Comparison of ENCODE assay signal across 7 cellular contexts in genomic region chr14:93131257-93131820, GRCh38. TPM values are rescaled to one million over a fixed set of nuclear protein-coding genes. Genes with fewer than 3 reads are reported as not detected.
DNase-seq lines count a peak whose midpoint lies in the region; ATAC-seq and TF ChIP-seq lines count a peak whose summit lies in the region.
"Not testable (repeated sequence)": the region's sequence is repeated elsewhere in the genome, so short reads cannot be mapped to it uniquely, and the experiment has no call there.

No MANE protein-coding gene starts in this region.

- ATAC-seq in HCT116 (peak; percentile 33), RWPE2 (ENCODE audit: low read depth) (peak; percentile 27; the same call in 2 of the 3 replicates)

- intact Hi-C loops in HCT116 (cut with micrococcal nuclease); PC-9 (cut with micrococcal nuclease; ENCODE audit: unreplicated experiment): not testable (repeated sequence)

- not testable (repeated sequence) for H4K20me1 ChIP-seq in HCT116 (ENCODE audit: insufficient read depth); PC-9 (ENCODE audit: insufficient read depth)

- peaks cover 7 to 11% of the 10 kb centered on the region in 2 experiments for H3K4me1 ChIP-seq in HCT116 (ENCODE audit: control insufficient read depth in 1 of 2, insufficient read depth in 2 of 2, low read length in 2 of 2)
- H3K4me1 ChIP-seq in PC-9 (replicated peaks; ENCODE audit: insufficient read depth), result peaks cover 77% of the 10 kb centered on the region
- peaks cover 23% of the 10 kb centered on the region for H3K4me1 ChIP-seq in RWPE2 (ENCODE audit: insufficient read depth, poor library complexity, severe bottlenecking)

- peaks cover 42% of the 10 kb centered on the region for H3F3A ChIP-seq in PC-9 (ENCODE audit: insufficient read depth, low read depth)

- not testable (repeated sequence) for H3K9me3 ChIP-seq in HCT116 (ENCODE audit: control insufficient read depth in 1 of 2, insufficient read depth in 1 of 2, low read depth in 1 of 2, low read length in 2 of 2); PC-9 (ENCODE audit: insufficient read depth, low read depth); RWPE2 (ENCODE audit: severe bottlenecking)

- not testable (repeated sequence) for H3K9me2 ChIP-seq in HCT116 (ENCODE audit: insufficient read depth); PC-9 (ENCODE audit: insufficient read depth)

- peak overlapping the region; percentile 36; the same call in 1 of the 2 replicates for H3K4me2 ChIP-seq in HCT116 (ENCODE audit: low read length)
- not testable (repeated sequence) for H3K4me2 ChIP-seq in PC-9

- TF ChIP-seq POLR2A in HCT116 (IDR thresholded peaks at IDR 0.05; ENCODE audit: borderline replicate concordance, extremely low read depth, insufficient read depth, insufficient read length), result not testable (repeated sequence)

- not testable (repeated sequence) for H3K36me3 ChIP-seq in HCT116 (ENCODE audit: control insufficient read depth in 1 of 2, insufficient read depth in 2 of 2, low read length in 2 of 2); PC-9 (ENCODE audit: low read depth); RWPE2 (ENCODE audit: low read depth)

- POLR2A ChIA-PET in HCT116 (lab: Charles Lee), result interaction anchor here (1.6 kb wide), 1 partner anchor 15 kb away, joined by 3 read pairs; no protein-coding TSS in a partner anchor
- POLR2A ChIA-PET in PC-9 (lab: Charles Lee; ENCODE audit: unreplicated experiment), result not testable (repeated sequence)

- not testable (repeated sequence) for H3K27me3 ChIP-seq in HCT116 (ENCODE audit: insufficient read depth, low read length); PC-9 (ENCODE audit: insufficient read depth, low read depth); RWPE2 (ENCODE audit: insufficient read depth, poor library complexity, severe bottlenecking)

- TF ChIP-seq RAD21 in HCT116 (IDR thresholded peaks at IDR 0.05; ENCODE audit: low read depth), result not testable (repeated sequence)

- DNase-seq in EH (ENCODE audit: low read depth) (peak; percentile 18), M059J (ENCODE audit: low read depth) (peak; percentile 60), PC-9 (peak; percentile 4 to 64), epithelial cell of esophagus (ENCODE audit: low read depth) (peak; percentile 27), renal cortical epithelial cell (ENCODE audit: low read depth) (peak; percentile 41)
- DNase-seq in HCT116 (ENCODE audit: low read depth, low spot score); RWPE2 (ENCODE audit: low spot score): not testable (repeated sequence)

- not testable (repeated sequence) for H3K9ac ChIP-seq in HCT116 (ENCODE audit: low read length)

- H2AFZ ChIP-seq in HCT116 (ENCODE audit: low read depth, low read length, poor library complexity, severe bottlenecking); PC-9: not testable (repeated sequence)

- RAD21 ChIA-PET in HCT116 (lab: Charles Lee; ENCODE audit: low non-redundant PET in 1 of 2, low total read pairs in 2 of 2, uncharacterized antibody in 2 of 2, unreplicated experiment in 2 of 2), result interaction anchor here (0.6 to 2.2 kb wide), 3 partner anchors 18 to 29 kb away, joined by 3 to 9 read pairs (median 9); no protein-coding TSS in a partner anchor

- CTCF ChIA-PET in HCT116 (lab: Charles Lee), result interaction anchor here (1.6 to 3.3 kb wide), 3 partner anchors 17 to 180 kb away, joined by 5 to 46 read pairs (median 15); partner anchors contain the start of gene UBR7
- CTCF ChIA-PET in PC-9 (lab: Charles Lee), result not testable (repeated sequence)

- not testable (repeated sequence) for TF ChIP-seq CTCF in HCT116 (IDR thresholded peaks at IDR 0.05 in 2 of 3, conservative IDR thresholded peaks at IDR 0.05 in 1 of 3; ENCODE audit: borderline replicate concordance in 1 of 3, insufficient read depth in 1 of 3, low read depth in 2 of 3, low read length in 2 of 3); PC-9 (conservative IDR thresholded peaks at IDR 0.05); RWPE2 (IDR thresholded peaks at IDR 0.05; ENCODE audit: poor library complexity, severe bottlenecking); epithelial cell of esophagus (IDR thresholded peaks at IDR 0.05; ENCODE audit: insufficient read depth, low read depth, low read length, missing control alignments)

- not testable (repeated sequence) for H3K27ac ChIP-seq in HCT116 (ENCODE audit: low read depth, low read length); RWPE2 (ENCODE audit: poor library complexity, severe bottlenecking)
- peak overlapping the region; percentile 42; the same call in 1 of the 2 replicates for H3K27ac ChIP-seq in PC-9

- H3K4me3 ChIP-seq in HCT116 (replicated peaks in 1 of 2; ENCODE audit: low read depth in 1 of 2, low read length in 2 of 2); PC-9; RWPE2 (ENCODE audit: severe bottlenecking); epithelial cell of esophagus (ENCODE audit: low read length): not testable (repeated sequence)

- not testable (repeated sequence) for BruUV-seq in HCT116 (replicated peaks; lab: Mats Ljungman, UMichigan); PC-9 (replicated peaks; lab: Mats Ljungman, UMichigan)

- not testable (repeated sequence) for H3K79me2 ChIP-seq in HCT116 (ENCODE audit: insufficient read depth, low read length); PC-9 (ENCODE audit: low read depth)

TF ChIP-seq in HCT116, 20 proteins besides CTCF, POLR2A, EP300 and RAD21:
- 0 out of 2 replicates have a peak, but pooled peaks have one; percentile 18 for TF ChIP-seq FOSL1 (IDR thresholded peaks at IDR 0.05; ENCODE audit: low read depth)
TF ChIP-seq in HCT116: peak in this region for 1; not testable (repeated sequence) for 19.

RNA-seq across cellular contexts. Expression of gene ITPK1, which starts 15.6 kb away (rescaled TPM):
- 70.2 TPM for total RNA-seq in HCT116 (2021; ENCODE audit: unreplicated experiment)
- polyA plus RNA-seq in HCT116 (2012), result 54.0 and 63.9 TPM in 2 replicates
- total RNA-seq in M059J (2014; rRNA removed; shearing (Covaris generic)), result 5.6 and 10.2 TPM in 2 replicates
- 87.8 and 88.6 TPM in 2 replicates for total RNA-seq in PC-9 (2021)
- total RNA-seq in renal cortical epithelial cell, result 24.7 and 52.5 TPM in 2 replicates

RNA-seq across cellular contexts. Expression of gene MOAP1, which starts 53.4 kb away (rescaled TPM):
- total RNA-seq in HCT116 (2021; ENCODE audit: unreplicated experiment) (14.2 TPM), PC-9 (2021) (9.2 and 9.3 TPM in 2 replicates), renal cortical epithelial cell (51.2 and 69.6 TPM in 2 replicates)
- polyA plus RNA-seq in HCT116 (2012), result 12.3 and 13.4 TPM in 2 replicates
- total RNA-seq in M059J (2014; rRNA removed; shearing (Covaris generic)), result 9.8 and 10.9 TPM in 2 replicates

RNA-seq across cellular contexts. Expression of gene LYSET, which starts 53.8 kb away (rescaled TPM):
- total RNA-seq in HCT116 (2021; ENCODE audit: unreplicated experiment) (19.5 TPM), PC-9 (2021) (9.5 and 14.3 TPM in 2 replicates), renal cortical epithelial cell (8.7 and 15.9 TPM in 2 replicates)
- 12.9 and 15.9 TPM in 2 replicates for polyA plus RNA-seq in HCT116 (2012)
- total RNA-seq in M059J (2014; rRNA removed; shearing (Covaris generic)), result 8.2 and 11.6 TPM in 2 replicates
